11 cellular contexts compared by ENCODE assay signal in the genomic region with DNA sequence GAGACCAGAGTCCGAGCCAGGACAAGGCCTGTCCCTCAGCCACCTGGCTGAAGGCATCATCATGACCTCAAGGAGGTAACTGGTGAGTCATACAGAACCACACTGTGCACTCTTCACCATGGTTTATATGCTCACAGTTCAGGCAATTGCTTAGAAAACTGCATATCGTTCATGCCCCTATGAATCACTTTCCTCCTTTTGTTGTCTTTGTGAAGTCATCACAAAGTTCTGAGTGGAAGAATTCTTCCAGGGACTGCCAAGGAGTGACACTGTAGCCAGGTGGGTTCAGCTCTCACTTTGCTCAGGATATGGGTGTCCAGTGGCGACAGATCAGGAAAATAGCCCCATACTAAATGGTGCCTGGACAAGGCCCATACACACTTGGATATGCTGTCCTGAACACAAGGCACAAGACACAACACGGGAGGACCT.
A peak's percentile ranks its signal among the peaks of the same experiment; 100 is the strongest.
DNase-seq lines count a peak whose midpoint lies in the region; ATAC-seq and TF ChIP-seq lines count a peak whose summit lies in the region.
"Had no signal": no experiment of that assay in that cellular context is flagged by ENCODE, and none has a peak within 500 bp of the region (broad histone marks: within the 10 kb centered on the region; RNA-seq: fewer than 3 reads in every experiment).

No MANE protein-coding gene starts in this region.

- TF ChIP-seq CTCF in HFFc6 (IDR thresholded peaks at IDR 0.05) (no peak), ascending aorta (IDR thresholded peaks at IDR 0.05) (no peak), prostate gland (IDR thresholded peaks at IDR 0.05) (no peak)

- in situ Hi-C loops in ACHN (cut with HindIII; ENCODE audit: low pct_ligation_motif_present, low pct_unique_long_range_greater_than_20kb, low sequenced_read_pairs): no loop called here

- H3K27ac ChIP-seq in ascending aorta (peak overlapping the region; percentile 19 to 72), prostate gland (no peak overlapping the region)
- H3K27ac ChIP-seq: stomach had no signal

- no peaks in the 10 kb centered on the region for H3K27me3 ChIP-seq in ascending aorta
- no peaks in the 10 kb centered on the region for H3K27me3 ChIP-seq in prostate gland (replicated peaks; ENCODE audit: insufficient read depth)
- H3K27me3 ChIP-seq: stomach had no signal

- peaks cover 31% of the 10 kb centered on the region for H3K4me1 Mint-ChIP-seq in HFFc6 (ENCODE audit: low read depth)
- peaks cover 7% of the 10 kb centered on the region for H3K4me1 Mint-ChIP-seq in activated T-helper 2 cell treated with anti-CD3 and anti-CD28 coated beads, Interferon-gamma antibody, Interleukin-2, Interleukin-4, amounts not matched to agents 10 μg/mL and 5 μg/mL and 100 μg/mL, durations not matched to agents 14 hours and 24 hours and 36 hours (ENCODE audit: low read depth)

- no peak for ATAC-seq in GM18858 (IDR thresholded peaks at IDR 0.05; ENCODE audit: unreplicated experiment)

- peak overlapping the region; percentile 85 for H3K27ac Mint-ChIP-seq in HFFc6
- H3K27ac Mint-ChIP-seq in activated T-helper 2 cell treated with anti-CD3 and anti-CD28 coated beads, Interferon-gamma antibody, Interleukin-2, Interleukin-4, amounts not matched to agents 10 μg/mL and 5 μg/mL and 100 μg/mL, durations not matched to agents 14 hours and 24 hours and 36 hours: no peak overlapping the region

- no peak overlapping the region for H3K4me3 ChIP-seq in ascending aorta
- no peak overlapping the region for H3K4me3 ChIP-seq in prostate gland
- H3K4me3 ChIP-seq: stomach had no signal

- H3K27me3 Mint-ChIP-seq in HFFc6 (ENCODE audit: insufficient read depth): peaks cover 1% of the 10 kb centered on the region
- no peaks in the 10 kb centered on the region for H3K27me3 Mint-ChIP-seq in activated T-helper 2 cell treated with anti-CD3 and anti-CD28 coated beads, Interferon-gamma antibody, Interleukin-2, Interleukin-4, amounts not matched to agents 10 μg/mL and 5 μg/mL and 100 μg/mL, durations not matched to agents 14 hours and 24 hours and 36 hours (ENCODE audit: low read depth)

- H3K4me1 ChIP-seq in ascending aorta (peaks cover 3 to 8% of the 10 kb centered on the region in 2 donors), prostate gland (replicated peaks) (no peaks in the 10 kb centered on the region)
- H3K4me1 ChIP-seq: stomach had no signal

- 78% methylated on average over 4 of the region's 4 CpGs for WGBS in prostate gland

- H3K9me3 ChIP-seq in ascending aorta (no peaks in the 10 kb centered on the region), prostate gland (no peaks in the 10 kb centered on the region)
- H3K9me3 ChIP-seq: stomach had no signal

- H3K9me3 Mint-ChIP-seq in HFFc6: no peaks in the 10 kb centered on the region
- peaks cover 4% of the 10 kb centered on the region for H3K9me3 Mint-ChIP-seq in activated T-helper 2 cell treated with anti-CD3 and anti-CD28 coated beads, Interferon-gamma antibody, Interleukin-2, Interleukin-4, amounts not matched to agents 10 μg/mL and 5 μg/mL and 100 μg/mL, durations not matched to agents 14 hours and 24 hours and 36 hours

- intact Hi-C loops in ascending aorta (cut with DNase I) (no loop called here), prostate gland (cut with DNase I) (no loop called here)
- intact Hi-C loops in activated T-helper 2 cell treated with anti-CD3 and anti-CD28 coated beads, Interferon-gamma antibody, Interleukin-2, Interleukin-4, amounts not matched to agents 10 μg/mL and 5 μg/mL and 100 μg/mL, durations not matched to agents 14 hours and 24 hours and 36 hours (cut with micrococcal nuclease): no loop called here

- peaks cover 12% of the 10 kb centered on the region for H3K36me3 Mint-ChIP-seq in HFFc6 (ENCODE audit: low read depth)
- H3K36me3 Mint-ChIP-seq in activated T-helper 2 cell treated with anti-CD3 and anti-CD28 coated beads, Interferon-gamma antibody, Interleukin-2, Interleukin-4, amounts not matched to agents 10 μg/mL and 5 μg/mL and 100 μg/mL, durations not matched to agents 14 hours and 24 hours and 36 hours (ENCODE audit: low read depth): no peaks in the 10 kb centered on the region

- no peak for TF ChIP-seq POLR2A in prostate gland (IDR thresholded peaks at IDR 0.05)

- H3K36me3 ChIP-seq in ascending aorta: no peaks in the 10 kb centered on the region
- H3K36me3 ChIP-seq in prostate gland: no peaks in the 10 kb centered on the region
- H3K36me3 ChIP-seq: stomach had no signal

- DNase-seq in ACHN (peak; percentile 60), HFFc6 (peak; percentile 91), ascending aorta (ENCODE audit: low spot score in 2 of 2) (no peak), hepatic stellate cell (ENCODE audit: low spot score) (peak; percentile 73), NCI-H526 treated with DMSO at 0.1 percent for 48 hours (lab: John Stamatoyannopoulos, UW) (no peak), prostate gland (ENCODE audit: low spot score) (no peak)
- DNase-seq in activated T-helper 2 cell treated with anti-CD3 and anti-CD28 coated beads, Interferon-gamma antibody, Interleukin-2, Interleukin-4, amounts not matched to agents 10 μg/mL and 5 μg/mL and 100 μg/mL, durations not matched to agents 14 hours and 24 hours and 36 hours (ENCODE audit: low spot score): no peak
- DNase-seq: activated CD4-positive, alpha-beta T cell treated with anti-CD3 and anti-CD28 coated beads for 4 hours; NCI-H524; stomach had no signal

- H3K4me3 Mint-ChIP-seq in HFFc6: peak overlapping the region; percentile 27; the same call in 1 of the 2 replicates
- H3K4me3 Mint-ChIP-seq in activated T-helper 2 cell treated with anti-CD3 and anti-CD28 coated beads, Interferon-gamma antibody, Interleukin-2, Interleukin-4, amounts not matched to agents 10 μg/mL and 5 μg/mL and 100 μg/mL, durations not matched to agents 14 hours and 24 hours and 36 hours (ENCODE audit: low read depth): no peak overlapping the region

Comparison
In these comparisons a context has a peak if more than half of its experiments do, and no peak if none do; other contexts are left out.
1. DNase-seq: peak in ACHN (single experiment), HFFc6 (single experiment) and hepatic stellate cell (single experiment); none in ascending aorta (0 of 2), NCI-H526 treated with DMSO at 0.1 percent for 48 hours (single experiment), activated T-helper 2 cell treated with anti-CD3 and anti-CD28 coated beads, Interferon-gamma antibody, Interleukin-2, Interleukin-4, amounts not matched to agents 10 μg/mL and 5 μg/mL and 100 μg/mL, durations not matched to agents 14 hours and 24 hours and 36 hours (single experiment) and prostate gland (single experiment).
2. H3K27ac ChIP-seq: peak in ascending aorta (2 of 2); none in prostate gland (0 of 2).